In genomic region chr11:2310786-2311455, GRCh38 we compare ENCODE assay signal across 13 cellular contexts. TPM values are rescaled to one million over a fixed set of nuclear protein-coding genes. Genes with fewer than 3 reads are reported as not detected.
"Had no signal": no experiment of that assay in that cellular context is flagged by ENCODE, and none has a peak within 500 bp of the region (broad histone marks: within the 10 kb centered on the region; RNA-seq: fewer than 3 reads in every experiment).

No MANE protein-coding gene starts in this region.

- H3K4me1 ChIP-seq: foreskin keratinocyte, neural progenitor cell had no signal

- DNase-seq: activated CD4-positive, alpha-beta T cell treated with anti-CD3 and anti-CD28 coated beads, Interleukin-2, amount 50 U/mL, for 4 hours; activated naive CD8-positive, alpha-beta T cell treated with anti-CD3 and anti-CD28 coated beads, Interleukin-2, amount 50 U/mL, for 24 hours; activated T-cell treated with anti-CD3 and anti-CD28 coated beads, Interleukin-2, amount 50 U/mL, for 48 hours; esophagus squamous epithelium; foreskin keratinocyte; stimulated activated CD4-positive, alpha-beta T cell treated with anti-CD3 and anti-CD28 coated beads, Interleukin-2, amount 100 ng/mL, for 24 hours; stimulated activated naive CD8-positive, alpha-beta T cell treated with anti-CD3 and anti-CD28 coated beads, Interleukin-15, amount 100 ng/mL, for 72 hours; T-helper 2 cell had no signal

- H3K36me3 ChIP-seq: ascending aorta, esophagus squamous epithelium, neural progenitor cell, thoracic aorta had no signal

- H3K27ac Mint-ChIP-seq: activated naive CD8-positive, alpha-beta T cell treated with anti-CD3 and anti-CD28 coated beads, Interleukin-2, amount 50 U/mL, for 24 hours; memory B cell; neural progenitor cell had no signal

- H3K27me3 ChIP-seq: ascending aorta, foreskin keratinocyte, neural progenitor cell had no signal

- H3K4me3 ChIP-seq: ascending aorta, esophagus squamous epithelium, neural progenitor cell, thoracic aorta had no signal

- H3K4me3 Mint-ChIP-seq: activated naive CD8-positive, alpha-beta T cell treated with anti-CD3 and anti-CD28 coated beads, Interleukin-2, amount 50 U/mL, for 24 hours; memory B cell; neural progenitor cell; stimulated activated naive CD8-positive, alpha-beta T cell treated with anti-CD3 and anti-CD28 coated beads, Interleukin-15, amount 100 ng/mL, for 72 hours had no signal

- H3K27me3 Mint-ChIP-seq: activated naive CD8-positive, alpha-beta T cell treated with anti-CD3 and anti-CD28 coated beads, Interleukin-2, amount 50 U/mL, for 24 hours; stimulated activated naive CD8-positive, alpha-beta T cell treated with anti-CD3 and anti-CD28 coated beads, Interleukin-15, amount 100 ng/mL, for 72 hours had no signal

- ATAC-seq: activated CD4-positive, CD25-positive, alpha-beta regulatory T cell treated with anti-CD3 and anti-CD28 coated beads, Interleukin-2, amount 50 U/mL, for 24 hours; activated naive CD8-positive, alpha-beta T cell treated with anti-CD3 and anti-CD28 coated beads, Interleukin-2, amount 50 U/mL, for 24 hours; stimulated activated naive CD8-positive, alpha-beta T cell treated with anti-CD3 and anti-CD28 coated beads, Interleukin-15, amount 100 ng/mL, for 72 hours had no signal

- H3K9me3 Mint-ChIP-seq: activated naive CD8-positive, alpha-beta T cell treated with anti-CD3 and anti-CD28 coated beads, Interleukin-2, amount 50 U/mL, for 24 hours; memory B cell; neural progenitor cell; stimulated activated naive CD8-positive, alpha-beta T cell treated with anti-CD3 and anti-CD28 coated beads, Interleukin-15, amount 100 ng/mL, for 72 hours had no signal

- H3K9me3 ChIP-seq: ascending aorta, esophagus squamous epithelium, thoracic aorta had no signal

- H3K27ac ChIP-seq: foreskin keratinocyte, neural progenitor cell had no signal

- H3K4me2 ChIP-seq: neural progenitor cell had no signal

- H3K36me3 Mint-ChIP-seq: memory B cell, neural progenitor cell had no signal

- H2AFZ ChIP-seq: neural progenitor cell had no signal

RNA-seq across cellular contexts. Expression of gene TSPAN32, which starts 9.1 kb away (rescaled TPM):
- total RNA-seq: foreskin keratinocyte had no signal
- polyA plus RNA-seq: foreskin keratinocyte had no signal

RNA-seq across cellular contexts. Expression of gene C11orf21, which starts 9.2 kb away (rescaled TPM):
- total RNA-seq: ascending aorta, foreskin keratinocyte had no signal
- polyA plus RNA-seq: foreskin keratinocyte had no signal

RNA-seq across cellular contexts. Expression of gene ASCL2, which starts 40.5 kb away (rescaled TPM):
- total RNA-seq: ascending aorta had no signal
